In genomic region chr10:52308251-52309031, GRCh38 we compare ENCODE assay signal across 8 cellular contexts. TPM values are rescaled to one million over a fixed set of nuclear protein-coding genes. Genes with fewer than 3 reads are reported as not detected.
DNase-seq lines count a peak whose midpoint lies in the region; ATAC-seq and TF ChIP-seq lines count a peak whose summit lies in the region.

No MANE protein-coding gene starts in this region.

- peak; percentile 68 for DNase-seq in BE2C
- peak; percentile 63 for DNase-seq in NCI-H345 (lab: John Stamatoyannopoulos, UW)
- peak in 48 of 56 donors; percentile 6 to 72 (median 50) for DNase-seq in amygdala (lab: John Stamatoyannopoulos, UW)
- peak; percentile 70 to 78 (median 72) for DNase-seq in right cardiac atrium
- peak; percentile 57 for DNase-seq in pons (ENCODE audit: low spot score)
- no peak for DNase-seq in ureter (ENCODE audit: low spot score)

- H3K36me3 ChIP-seq in BE2C = no peaks in the 10 kb centered on the region

- no peaks in the 10 kb centered on the region for H3K27me3 ChIP-seq in BE2C
- no peaks in the 10 kb centered on the region for H3K27me3 ChIP-seq in right cardiac atrium (ENCODE audit: control insufficient read depth, insufficient read depth)

- no peak overlapping the region for H3K27ac ChIP-seq in right cardiac atrium (ENCODE audit: low read length)

- ATAC-seq in GM18508 (IDR thresholded peaks at IDR 0.05; ENCODE audit: insufficient read depth, unreplicated experiment) (peak; percentile 76), HG02938 (IDR thresholded peaks at IDR 0.05; ENCODE audit: unreplicated experiment) (peak; percentile 81), right cardiac atrium (peak; percentile 94 to 95)

- TF ChIP-seq CTCF in BE2C (IDR thresholded peaks at IDR 0.05; ENCODE audit: low read depth, low read length) = peak; percentile 61

- H3K4me3 ChIP-seq in BE2C (ENCODE audit: low read depth, low read length) (peak overlapping the region; percentile 28), right cardiac atrium (ENCODE audit: low read length) (peak overlapping the region; percentile 74)

- intact Hi-C loops in right cardiac atrium (cut with DNase I) = loop anchor here (2.0 to 5.0 kb wide), 2 partner anchors 179 to 180 kb away; no protein-coding TSS in a partner anchor

- H3K9me3 ChIP-seq in BE2C (no peaks in the 10 kb centered on the region), right cardiac atrium (ENCODE audit: control insufficient read depth, low read length) (no peaks in the 10 kb centered on the region)

- 3% methylated on average over 40 of the region's 40 CpGs for WGBS in right cardiac atrium

- H3K4me1 ChIP-seq in BE2C (no peaks in the 10 kb centered on the region; the same call in 1 of the 2 replicates), right cardiac atrium (ENCODE audit: control insufficient read depth, insufficient read depth, low read length) (no peaks in the 10 kb centered on the region)

RNA-seq across cellular contexts. Expression of gene DKK1, which starts 5.6 kb away (rescaled TPM):
- 3.3 TPM for polyA plus RNA-seq in BE2C (2012; ENCODE audit: insufficient read depth, insufficient read length, low read depth)
- not detected for total RNA-seq in right cardiac atrium
- 0.18 TPM for polyA plus RNA-seq in right cardiac atrium
- total RNA-seq in ureter = 22.5 TPM

Comparison
In these comparisons a context has a peak if more than half of its experiments do, and no peak if none do; other contexts are left out.
1. RNA of gene DKK1, which starts 5.6 kb away (total RNA-seq): 22.5 TPM in ureter (single experiment); not detected in right cardiac atrium; every median in the first group is over 10 times any median in the second.
2. Peak in every context shown above with its lines, with median percentiles within 50 percentile points of each other: ATAC-seq.